9 cellular contexts compared by ENCODE assay signal in the genomic region with DNA sequence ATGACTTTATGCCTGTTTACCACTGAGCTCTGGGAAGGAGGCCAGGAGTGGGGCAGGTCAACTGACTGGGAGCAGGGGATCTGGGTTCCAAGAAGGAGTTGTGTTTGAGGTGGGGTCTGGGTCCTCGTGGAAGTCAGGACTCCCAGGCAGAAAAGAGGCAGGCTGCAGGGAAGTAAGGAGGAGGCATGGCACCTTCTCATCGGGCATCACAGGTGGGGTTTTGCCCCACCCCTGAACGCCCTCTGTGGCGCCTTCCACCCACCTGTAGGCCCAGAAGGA. TPM values are rescaled to one million over a fixed set of nuclear protein-coding genes. Genes with fewer than 3 reads are reported as not detected.
DNase-seq lines count a peak whose midpoint lies in the region; ATAC-seq and TF ChIP-seq lines count a peak whose summit lies in the region.
"Had no signal": no experiment of that assay in that cellular context is flagged by ENCODE, and none has a peak within 500 bp of the region (broad histone marks: within the 10 kb centered on the region; RNA-seq: fewer than 3 reads in every experiment).

No MANE protein-coding gene starts in this region.

- no peak overlapping the region for H2AFZ ChIP-seq in MM.1S (ENCODE audit: low read length)

- H3F3A ChIP-seq in MM.1S (ENCODE audit: insufficient read depth, low read length) = peaks cover 5% of the 10 kb centered on the region; the same call in 1 of the 2 replicates

- H3K9me3 ChIP-seq in MM.1S (replicated peaks; ENCODE audit: insufficient read depth, low read length) = no peaks in the 10 kb centered on the region
- H3K9me3 ChIP-seq in effector memory CD4-positive, alpha-beta T cell (ENCODE audit: control insufficient read depth, low read length) = no peaks in the 10 kb centered on the region

- CTCF ChIA-PET in GM10248 (lab: Yijun Ruan, JAX) = interaction anchor here (0.7 to 10.4 kb wide), 15 partner anchors 9 to 253 kb away, joined by 3 to 155 read pairs (median 19); partner anchors contain the start of genes ADCY4, CBLN3, DHRS1 and IRF9

- no peaks in the 10 kb centered on the region for H3K27me3 ChIP-seq in MM.1S (replicated peaks; ENCODE audit: insufficient read depth, low read length)
- no peaks in the 10 kb centered on the region for H3K27me3 ChIP-seq in effector memory CD4-positive, alpha-beta T cell (replicated peaks; ENCODE audit: control insufficient read depth, insufficient read depth, low read length, poor library complexity, severe bottlenecking)

- peak overlapping the region; percentile 76 for H3K27ac ChIP-seq in C4-2B
- peak overlapping the region; percentile 78; the same call in 1 of the 2 replicates for H3K27ac ChIP-seq in MM.1S (ENCODE audit: low read length)
- H3K27ac ChIP-seq in effector memory CD4-positive, alpha-beta T cell (ENCODE audit: insufficient read depth, low read length, poor library complexity, severe bottlenecking) = peak overlapping the region; percentile 75

- H3K79me2 ChIP-seq in MM.1S (ENCODE audit: low read length) = peaks cover 19% of the 10 kb centered on the region; the same call in 1 of the 2 replicates

- H3K4me3 Mint-ChIP-seq in neural crest cell = no peak overlapping the region

- peak overlapping the region; percentile 86 for H3K4me2 ChIP-seq in MM.1S (ENCODE audit: low read depth, low read length)

- peaks cover 24% of the 10 kb centered on the region for H3K4me1 ChIP-seq in MM.1S (ENCODE audit: low read length)
- peaks cover 59% of the 10 kb centered on the region for H3K4me1 ChIP-seq in effector memory CD4-positive, alpha-beta T cell (ENCODE audit: control insufficient read depth, insufficient read depth, low read length, poor library complexity, severe bottlenecking)

- H3K27ac Mint-ChIP-seq in neural crest cell (ENCODE audit: unreplicated experiment) = peak overlapping the region; percentile 50

- H3K27me3 Mint-ChIP-seq in neural crest cell (ENCODE audit: low read depth) = no peaks in the 10 kb centered on the region

- no peaks in the 10 kb centered on the region for H4K20me1 ChIP-seq in MM.1S (ENCODE audit: insufficient read depth, low read length)

- H3K9me3 Mint-ChIP-seq in neural crest cell = no peaks in the 10 kb centered on the region

- H3K9me2 ChIP-seq in MM.1S (replicated peaks; ENCODE audit: insufficient read depth, low read length) = no peaks in the 10 kb centered on the region

- ATAC-seq in HG02852 (IDR thresholded peaks at IDR 0.05; ENCODE audit: unreplicated experiment) = no peak

- TF ChIP-seq CTCF in C4-2B (conservative IDR thresholded peaks at IDR 0.05) (no peak), MM.1S (IDR thresholded peaks at IDR 0.05; ENCODE audit: low read length) (no peak), neural crest cell (conservative IDR thresholded peaks at IDR 0.05) (no peak), GM10248 (IDR thresholded peaks at IDR 0.05; ENCODE audit: control extremely low read depth, extremely low read depth, low read depth, missing control alignments) (no peak)

- DNase-seq in MM.1S (no peak), neural crest cell (ENCODE audit: low read depth, low spot score) (no peak), globus pallidus (ENCODE audit: low spot score) (no peak), NCI-H1417 treated with DMSO at 0.1 percent for 48 hours (lab: John Stamatoyannopoulos, UW) (no peak), GM10248 (ENCODE audit: extremely low spot score) (no peak)
- DNase-seq in effector memory CD4-positive, alpha-beta T cell = no peak
- DNase-seq: DND-41 had no signal

- H3K4me3 ChIP-seq in MM.1S (ENCODE audit: low read length) = peak overlapping the region; percentile 61
- H3K4me3 ChIP-seq in effector memory CD4-positive, alpha-beta T cell (ENCODE audit: insufficient read depth, low read depth, low read length, poor library complexity, severe bottlenecking) = peak overlapping the region; percentile 47

- POLR2A ChIA-PET in GM10248 (lab: Yijun Ruan, JAX) = interaction anchor here (1.1 to 1.5 kb wide), 2 partner anchors 30 to 122 kb away, joined by 3 read pairs; no protein-coding TSS in a partner anchor

- peaks cover 5% of the 10 kb centered on the region for H3K4me1 Mint-ChIP-seq in neural crest cell

- H3K36me3 ChIP-seq in MM.1S (replicated peaks; ENCODE audit: insufficient read depth, low read length) = no peaks in the 10 kb centered on the region
- peaks cover 24% of the 10 kb centered on the region for H3K36me3 ChIP-seq in effector memory CD4-positive, alpha-beta T cell (ENCODE audit: control insufficient read depth, insufficient read depth, low read length)

- peak overlapping the region; percentile 76; the same call in 1 of the 2 replicates for H3K9ac ChIP-seq in MM.1S (ENCODE audit: low read length)

- H3K36me3 Mint-ChIP-seq in neural crest cell (ENCODE audit: low read depth) = peaks cover 3% of the 10 kb centered on the region

RNA-seq across cellular contexts. Expression of gene LTB4R2, which starts 0.4 kb away (rescaled TPM):
- 7.9 and 9.4 TPM in 2 replicates for total RNA-seq in neural crest cell

RNA-seq across cellular contexts. Expression of gene LTB4R, which starts 1.0 kb away (rescaled TPM):
- total RNA-seq in neural crest cell = 4.7 and 5.3 TPM in 2 replicates

RNA-seq across cellular contexts. Expression of gene CIDEB, which starts 2.5 kb away (rescaled TPM):
- total RNA-seq in neural crest cell = not detected in 2 replicates

RNA-seq across cellular contexts. Expression of gene NOP9, which starts 10.7 kb away (rescaled TPM):
- total RNA-seq in neural crest cell = 34.5 and 34.8 TPM in 2 replicates

RNA-seq across cellular contexts. Expression of gene DHRS1, which starts 10.7 kb away (rescaled TPM):
- 17.2 and 19.1 TPM in 2 replicates for total RNA-seq in neural crest cell
